Comparison of ENCODE assay signal across 18 cellular contexts in genomic region chr6:117266267-117266797, GRCh38. TPM values are rescaled to one million over a fixed set of nuclear protein-coding genes. Genes with fewer than 3 reads are reported as not detected.
DNase-seq lines count a peak whose midpoint lies in the region; ATAC-seq, FAIRE-seq and TF ChIP-seq lines count a peak whose summit lies in the region.
"Had no signal": no experiment of that assay in that cellular context is flagged by ENCODE, and none has a peak within 500 bp of the region (broad histone marks: within the 10 kb centered on the region; RNA-seq: fewer than 3 reads in every experiment).

No MANE protein-coding gene starts in this region.

- H3K9me3 ChIP-seq in ectodermal cell (ENCODE audit: control insufficient read depth, low read length) (no peaks in the 10 kb centered on the region), thoracic aorta (no peaks in the 10 kb centered on the region)
- H3K9me3 ChIP-seq in CD4-positive, alpha-beta memory T cell (ENCODE audit: control insufficient read depth in 1 of 2, low read length in 2 of 2), result no peaks in the 10 kb centered on the region
- H3K9me3 ChIP-seq: testis had no signal

- peak overlapping the region; percentile 29 to 43 for H3K4me3 Mint-ChIP-seq in activated T-cell treated with anti-CD3 and anti-CD28 coated beads, Interleukin-2, amount 50 U/mL, for 72 hours
- peak overlapping the region; percentile 84 to 92 (median 89) for H3K4me3 Mint-ChIP-seq in nephron
- peak overlapping the region in 3 of 8 donors; percentile 28 to 56 (median 30) for H3K4me3 Mint-ChIP-seq in CD4-positive, alpha-beta memory T cell
- H3K4me3 Mint-ChIP-seq: activated CD8-positive, alpha-beta T cell treated with anti-CD3 and anti-CD28 coated beads, Interleukin-2, amount 10 ng/mL, durations not matched to agents 7 days and 5 days; activated naive CD4-positive, alpha-beta T cell treated with anti-CD3 and anti-CD28 coated beads, Interleukin-2, amount 10 ng/mL, durations not matched to agents 7 days and 5 days had no signal

- no peak for ATAC-seq in activated T-cell treated with anti-CD3 and anti-CD28 coated beads, Interleukin-2, amount 50 U/mL, for 72 hours (replicated peaks in 1 of 2)
- ATAC-seq in thoracic aorta (ENCODE audit: insufficient number of reproducible peaks, low FRiP score, low read depth) (no peak), GM19351 (IDR thresholded peaks at IDR 0.05; ENCODE audit: unreplicated experiment) (no peak)

- H3K36me3 ChIP-seq in ectodermal cell (ENCODE audit: control insufficient read depth, insufficient read depth, low read length) (no peaks in the 10 kb centered on the region), thoracic aorta (no peaks in the 10 kb centered on the region)
- H3K36me3 ChIP-seq in CD4-positive, alpha-beta memory T cell (ENCODE audit: insufficient read depth, low read length), result no peaks in the 10 kb centered on the region
- H3K36me3 ChIP-seq: ovary had no signal

- H3K4me1 ChIP-seq in ectodermal cell (ENCODE audit: control insufficient read depth, insufficient read depth, low read length), result peaks cover 10% of the 10 kb centered on the region
- peaks cover 13 to 34% of the 10 kb centered on the region in 2 donors for H3K4me1 ChIP-seq in thoracic aorta (ENCODE audit: control insufficient read depth in 1 of 2, low read depth in 2 of 2)
- peaks cover 17% of the 10 kb centered on the region for H3K4me1 ChIP-seq in CD4-positive, alpha-beta memory T cell (ENCODE audit: insufficient read depth, low read length)

- H3K27ac ChIP-seq in ectodermal cell (ENCODE audit: insufficient read depth, low read depth, low read length, poor library complexity, severe bottlenecking) (no peak overlapping the region), thoracic aorta (no peak overlapping the region)
- no peak overlapping the region for H3K27ac ChIP-seq in CD4-positive, alpha-beta memory T cell (ENCODE audit: low read depth, low read length)
- H3K27ac ChIP-seq: ovary, testis had no signal

- no peaks in the 10 kb centered on the region for H3K36me3 Mint-ChIP-seq in activated T-cell treated with anti-CD3 and anti-CD28 coated beads, Interleukin-2, amount 50 U/mL, for 72 hours (ENCODE audit: insufficient read depth in 2 of 2)
- no peaks in the 10 kb centered on the region for H3K36me3 Mint-ChIP-seq in nephron (ENCODE audit: low read depth)
- H3K36me3 Mint-ChIP-seq in CD4-positive, alpha-beta memory T cell, result peaks cover 0 to 4% of the 10 kb centered on the region in 2 donors

- FAIRE-seq in HTR-8/SVneo (lab: Jason Lieb, UNC), result no peak
- FAIRE-seq: colon, D721Med had no signal

- H3K9me3 Mint-ChIP-seq in activated T-cell treated with anti-CD3 and anti-CD28 coated beads, Interleukin-2, amount 50 U/mL, for 72 hours, result peaks cover 0 to 3% of the 10 kb centered on the region in 2 donors
- H3K9me3 Mint-ChIP-seq in nephron, result no peaks in the 10 kb centered on the region
- peaks cover 0 to 4% (median 0%) of the 10 kb centered on the region in 8 donors for H3K9me3 Mint-ChIP-seq in CD4-positive, alpha-beta memory T cell
- H3K9me3 Mint-ChIP-seq: activated naive CD4-positive, alpha-beta T cell treated with anti-CD3 and anti-CD28 coated beads, Interleukin-2, amount 10 ng/mL, durations not matched to agents 7 days and 5 days had no signal

- POLR2A ChIA-PET in CD4-positive, alpha-beta memory T cell (lab: Charles Lee; ENCODE audit: partially characterized antibody), result no interaction called here

- intact Hi-C loops in CD4-positive, alpha-beta memory T cell (cut with micrococcal nuclease), result no loop called here

- TF ChIP-seq CTCF in nephron (IDR thresholded peaks at IDR 0.05; ENCODE audit: unreplicated experiment in 3 of 3) (no peak), thoracic aorta (IDR thresholded peaks at IDR 0.05) (no peak)

- H3K4me1 Mint-ChIP-seq in activated T-cell treated with anti-CD3 and anti-CD28 coated beads, Interleukin-2, amount 50 U/mL, for 72 hours (ENCODE audit: low read depth), result peaks cover 6% of the 10 kb centered on the region
- peaks cover 29% of the 10 kb centered on the region for H3K4me1 Mint-ChIP-seq in nephron
- peaks cover 7 to 26% (median 20%) of the 10 kb centered on the region in 4 donors for H3K4me1 Mint-ChIP-seq in CD4-positive, alpha-beta memory T cell

- peak overlapping the region; percentile 36 for H3K4me3 ChIP-seq in ectodermal cell (ENCODE audit: insufficient read depth, low read depth, low read length)
- H3K4me3 ChIP-seq in thoracic aorta, result peak overlapping the region; percentile 72
- no peak overlapping the region for H3K4me3 ChIP-seq in CD4-positive, alpha-beta memory T cell (ENCODE audit: low read length in 2 of 2)

- H3K27me3 ChIP-seq in ectodermal cell (ENCODE audit: control insufficient read depth, insufficient read depth, low read length, poor library complexity, severe bottlenecking) (peaks cover 99% of the 10 kb centered on the region), thoracic aorta (replicated peaks; ENCODE audit: insufficient read depth) (peaks cover 39% of the 10 kb centered on the region)
- H3K27me3 ChIP-seq in CD4-positive, alpha-beta memory T cell (ENCODE audit: insufficient read depth, low read length), result peaks cover 37% of the 10 kb centered on the region
- H3K27me3 ChIP-seq: ovary, testis had no signal

- H3K27ac Mint-ChIP-seq in activated T-cell treated with anti-CD3 and anti-CD28 coated beads, Interleukin-2, amount 50 U/mL, for 72 hours, result no peak overlapping the region
- H3K27ac Mint-ChIP-seq in nephron, result no peak overlapping the region
- H3K27ac Mint-ChIP-seq in CD4-positive, alpha-beta memory T cell, result no peak overlapping the region
- H3K27ac Mint-ChIP-seq: activated CD8-positive, alpha-beta T cell treated with anti-CD3 and anti-CD28 coated beads, Interleukin-2, amount 10 ng/mL, durations not matched to agents 7 days and 5 days; activated naive CD4-positive, alpha-beta T cell treated with anti-CD3 and anti-CD28 coated beads, Interleukin-2, amount 10 ng/mL, durations not matched to agents 7 days and 5 days had no signal

- CTCF ChIA-PET in CD4-positive, alpha-beta memory T cell (lab: Charles Lee; ENCODE audit: partially characterized antibody), result no interaction called here

- H3K27me3 Mint-ChIP-seq in activated T-cell treated with anti-CD3 and anti-CD28 coated beads, Interleukin-2, amount 50 U/mL, for 72 hours (ENCODE audit: low read depth), result peaks cover 76% of the 10 kb centered on the region
- H3K27me3 Mint-ChIP-seq in nephron (ENCODE audit: low read depth), result peaks cover 98% of the 10 kb centered on the region
- H3K27me3 Mint-ChIP-seq in CD4-positive, alpha-beta memory T cell, result peaks cover 51 to 58% of the 10 kb centered on the region in 2 donors

- 5 to 9% methylated on average over 12 of the region's 12 CpGs for WGBS in ectodermal cell, 2 experiments

- DNase-seq in activated T-cell treated with anti-CD3 and anti-CD28 coated beads, Interleukin-2, amount 50 U/mL, for 72 hours, result no peak
- DNase-seq in activated T-cell treated with anti-CD3 and anti-CD28 coated beads, Interleukin-2, amount 50 U/mL, for 48 hours, result no peak
- DNase-seq in thoracic aorta (ENCODE audit: low spot score) (no peak), HTR-8/SVneo (ENCODE audit: insufficient read length, low spot score) (no peak)
- no peak for DNase-seq in CD4-positive, alpha-beta memory T cell
- DNase-seq: activated CD8-positive, alpha-beta T cell treated with anti-CD3 and anti-CD28 coated beads, Interleukin-2, amount 10 ng/mL, durations not matched to agents 7 days and 5 days; activated naive CD4-positive, alpha-beta T cell treated with anti-CD3 and anti-CD28 coated beads, Interleukin-2, amount 10 ng/mL, durations not matched to agents 7 days and 5 days; NCI-H1092; ovary; testis had no signal

RNA-seq across cellular contexts. Expression of gene VGLL2, which starts 1.0 kb away (rescaled TPM):
- not detected for total RNA-seq in activated T-cell treated with anti-CD3 and anti-CD28 coated beads, Interleukin-2, amount 50 U/mL, for 72 hours
- not detected for polyA plus RNA-seq in ectodermal cell (2013, experiment 1 of 4)
- not detected for polyA plus RNA-seq in ectodermal cell (2013, experiment 2 of 4)
- polyA plus RNA-seq in ectodermal cell (2013, experiment 3 of 4), result not detected
- not detected for polyA plus RNA-seq in ectodermal cell (2013, experiment 4 of 4)
- not detected for total RNA-seq in thoracic aorta
- not detected for total RNA-seq in CD4-positive, alpha-beta memory T cell
- not detected for polyA plus RNA-seq in CD4-positive, alpha-beta memory T cell
- total RNA-seq: A172; activated CD8-positive, alpha-beta T cell treated with anti-CD3 and anti-CD28 coated beads, Interleukin-2, amount 10 ng/mL, durations not matched to agents 7 days and 5 days; kidney epithelial cell; NCI-H460 had no signal
- polyA plus RNA-seq: ovary had no signal

Comparison
In these comparisons a context has a peak if more than half of its experiments do, and no peak if none do; other contexts are left out.
1. H3K4me3 ChIP-seq: peak in ectodermal cell (single experiment) and thoracic aorta (single experiment); none in CD4-positive, alpha-beta memory T cell (0 of 2).